ENCODE assay signal across 21 cellular contexts in the genomic region with DNA sequence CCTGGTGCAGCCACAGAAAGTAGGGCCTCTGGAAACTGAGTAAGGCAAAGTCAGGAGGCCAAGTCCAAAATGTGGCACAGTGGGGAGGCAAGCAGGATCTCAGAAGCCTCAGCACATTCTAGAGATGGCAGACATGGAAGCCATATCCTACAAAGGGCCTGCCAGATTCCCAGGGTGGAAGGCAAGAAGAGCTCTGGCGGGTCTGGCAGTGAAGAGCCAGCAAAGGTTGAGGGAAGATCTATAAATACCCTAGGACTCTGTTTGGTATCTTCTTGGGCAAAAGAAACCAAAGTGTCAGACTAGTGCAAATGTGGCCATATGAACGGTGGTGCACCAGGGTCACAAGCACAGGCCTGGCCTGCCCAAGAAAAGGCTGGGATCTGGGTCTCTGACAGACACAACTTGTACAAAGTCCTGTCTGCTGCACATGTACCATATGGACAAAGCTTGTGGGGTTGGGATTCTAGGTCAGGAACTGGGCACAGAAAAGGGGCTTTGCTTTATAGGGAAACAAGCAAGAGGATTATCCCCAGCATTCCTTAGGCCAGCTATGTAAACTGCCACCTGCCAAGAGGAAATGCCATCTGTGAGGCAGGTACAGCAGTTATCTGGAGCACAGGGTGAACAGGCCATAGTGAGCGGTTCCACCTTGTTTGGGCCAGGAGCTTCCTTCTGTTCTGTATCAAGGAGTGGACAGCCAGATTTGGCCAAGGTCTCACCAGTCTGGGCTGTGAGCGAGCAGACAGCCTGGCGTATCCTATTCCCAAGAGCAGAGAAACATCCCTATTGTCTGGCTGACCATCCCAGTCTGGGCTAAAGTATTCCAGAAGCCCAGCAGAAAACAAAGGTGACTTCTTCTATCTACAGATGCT.
"Had no signal": no experiment of that assay in that cellular context is flagged by ENCODE, and none has a peak within 500 bp of the region (broad histone marks: within the 10 kb centered on the region; RNA-seq: fewer than 3 reads in every experiment).

No MANE protein-coding gene starts in this region.

- H3K27me3 ChIP-seq: body of pancreas, suprapubic skin, transverse colon, uterus had no signal

- ATAC-seq: activated CD8-positive, alpha-beta memory T cell treated with anti-CD3 and anti-CD28 coated beads, Interleukin-2, amount 10 ng/mL, durations not matched to agents 7 days and 5 days; body of pancreas; esophagus mucosa had no signal

- H3K36me3 ChIP-seq: uterus had no signal

- H3K4me3 ChIP-seq: body of pancreas, lung, suprapubic skin, transverse colon, uterus had no signal

- H3K4me3 Mint-ChIP-seq: activated CD4-positive, alpha-beta memory T cell treated with anti-CD3 and anti-CD28 coated beads, Interleukin-2, amount 10 ng/mL, durations not matched to agents 7 days and 5 days; activated CD8-positive, alpha-beta memory T cell treated with anti-CD3 and anti-CD28 coated beads, Interleukin-2, amount 10 ng/mL, durations not matched to agents 7 days and 5 days; activated naive CD8-positive, alpha-beta T cell; central memory CD8-positive, alpha-beta T cell; immature natural killer cell; nephron; stimulated activated naive CD8-positive, alpha-beta T cell treated with anti-CD3 and anti-CD28 coated beads, Interleukin-15, Interleukin-2, amounts not matched to agents 100 ng/mL and 50 ng/mL, for 24 hours had no signal

- DNase-seq: activated CD4-positive, alpha-beta memory T cell treated with anti-CD3 and anti-CD28 coated beads, Interleukin-2, amount 10 ng/mL, durations not matched to agents 7 days and 5 days; activated CD4-positive, alpha-beta T cell treated with anti-CD3 and anti-CD28 coated beads for 48 hours; activated CD4-positive, CD25-positive, alpha-beta regulatory T cell; activated CD8-positive, alpha-beta memory T cell treated with anti-CD3 and anti-CD28 coated beads, Interleukin-2, amount 10 ng/mL, durations not matched to agents 7 days and 5 days; amniotic stem cell; body of pancreas; effector CD4-positive, alpha-beta T cell; immature natural killer cell; midbrain; stimulated activated CD4-positive, alpha-beta T cell treated with anti-CD3 and anti-CD28 coated beads, Interleukin-2, amount 100 ng/mL, for 24 hours; T-helper 1 cell; T-helper 9 cell; transverse colon; uterus had no signal

- H3K9me3 Mint-ChIP-seq: activated CD4-positive, alpha-beta memory T cell treated with anti-CD3 and anti-CD28 coated beads, Interleukin-2, amount 10 ng/mL, durations not matched to agents 7 days and 5 days; central memory CD8-positive, alpha-beta T cell; immature natural killer cell; nephron; stimulated activated naive CD8-positive, alpha-beta T cell treated with anti-CD3 and anti-CD28 coated beads, Interleukin-15, Interleukin-2, amounts not matched to agents 100 ng/mL and 50 ng/mL, for 24 hours had no signal

- H3K9me3 ChIP-seq: body of pancreas, suprapubic skin, transverse colon, uterus had no signal

- H3K27ac Mint-ChIP-seq: activated CD4-positive, alpha-beta memory T cell treated with anti-CD3 and anti-CD28 coated beads, Interleukin-2, amount 10 ng/mL, durations not matched to agents 7 days and 5 days; activated CD8-positive, alpha-beta memory T cell treated with anti-CD3 and anti-CD28 coated beads, Interleukin-2, amount 10 ng/mL, durations not matched to agents 7 days and 5 days; activated naive CD8-positive, alpha-beta T cell; immature natural killer cell; nephron; stimulated activated naive CD8-positive, alpha-beta T cell treated with anti-CD3 and anti-CD28 coated beads, Interleukin-15, Interleukin-2, amounts not matched to agents 100 ng/mL and 50 ng/mL, for 24 hours had no signal

- H3K4me1 ChIP-seq: body of pancreas, suprapubic skin, transverse colon, uterus had no signal

- H3K4me1 Mint-ChIP-seq: activated CD4-positive, alpha-beta memory T cell treated with anti-CD3 and anti-CD28 coated beads, Interleukin-2, amount 10 ng/mL, durations not matched to agents 7 days and 5 days; activated CD8-positive, alpha-beta memory T cell treated with anti-CD3 and anti-CD28 coated beads, Interleukin-2, amount 10 ng/mL, durations not matched to agents 7 days and 5 days; central memory CD8-positive, alpha-beta T cell; immature natural killer cell; nephron had no signal
